Comparison of ENCODE assay signal across 8 cellular contexts in genomic region chr1:50977575-50978143, GRCh38. TPM values are rescaled to one million over a fixed set of nuclear protein-coding genes. Genes with fewer than 3 reads are reported as not detected.
DNase-seq lines count a peak whose midpoint lies in the region; ATAC-seq, FAIRE-seq and TF ChIP-seq lines count a peak whose summit lies in the region.

No MANE protein-coding gene starts in this region.

- no peaks in the 10 kb centered on the region for H3K27me3 ChIP-seq in CD8-positive, alpha-beta memory T cell (ENCODE audit: insufficient read depth, low read length, poor library complexity, severe bottlenecking)
- H3K27me3 ChIP-seq in SJSA1 (replicated peaks): no peaks in the 10 kb centered on the region

- H3K9ac ChIP-seq in kidney (ENCODE audit: low read length in 2 of 2): peak overlapping the region; percentile 71

- H3K27me3 Mint-ChIP-seq in CD8-positive, alpha-beta memory T cell: peaks cover 1 to 21% of the 10 kb centered on the region in 2 donors

- H3K9me3 ChIP-seq in CD8-positive, alpha-beta memory T cell (ENCODE audit: low read length): no peaks in the 10 kb centered on the region
- no peaks in the 10 kb centered on the region for H3K9me3 ChIP-seq in SJSA1 (replicated peaks)
- no peaks in the 10 kb centered on the region for H3K9me3 ChIP-seq in kidney (ENCODE audit: control insufficient read depth in 1 of 2, low read length in 2 of 2)

- peak overlapping the region; percentile 74 to 95 (median 87) for H3K4me3 Mint-ChIP-seq in CD8-positive, alpha-beta memory T cell
- H3K4me3 Mint-ChIP-seq in stimulated activated effector memory CD8-positive, alpha-beta T cell treated with anti-CD3 and anti-CD28 coated beads, Interleukin-12 subunit alpha, Interleukin-12 subunit beta, amount 100 ng/mL, for 72 hours: peak overlapping the region; percentile 77

- intact Hi-C loops in kidney (cut with DNase I): no loop called here

- no peaks in the 10 kb centered on the region for H3K36me3 ChIP-seq in CD8-positive, alpha-beta memory T cell (ENCODE audit: insufficient read depth, low read length)
- H3K36me3 ChIP-seq in SJSA1 (peaks cover 52% of the 10 kb centered on the region), kidney (ENCODE audit: control insufficient read depth in 1 of 2, insufficient read depth in 2 of 2, low read length in 2 of 2) (no peaks in the 10 kb centered on the region)

- ATAC-seq in GM18870 (IDR thresholded peaks at IDR 0.05; ENCODE audit: unreplicated experiment) (peak; percentile 10), HG03103 (IDR thresholded peaks at IDR 0.05; ENCODE audit: low read depth, unreplicated experiment) (peak; percentile 41)
- peak; percentile 66 for ATAC-seq in stimulated activated effector memory CD8-positive, alpha-beta T cell treated with anti-CD3 and anti-CD28 coated beads, Interleukin-12 subunit alpha, Interleukin-12 subunit beta, amount 100 ng/mL, for 72 hours

- peak overlapping the region in 6 of 8 donors; percentile 48 to 91 (median 74) for H3K27ac Mint-ChIP-seq in CD8-positive, alpha-beta memory T cell
- H3K27ac Mint-ChIP-seq in stimulated activated effector memory CD8-positive, alpha-beta T cell treated with anti-CD3 and anti-CD28 coated beads, Interleukin-12 subunit alpha, Interleukin-12 subunit beta, amount 100 ng/mL, for 72 hours: peak overlapping the region; percentile 60

- H3K36me3 Mint-ChIP-seq in CD8-positive, alpha-beta memory T cell: peaks cover 0 to 8% (median 0%) of the 10 kb centered on the region in 3 donors
- peaks cover 6% of the 10 kb centered on the region for H3K36me3 Mint-ChIP-seq in stimulated activated effector memory CD8-positive, alpha-beta T cell treated with anti-CD3 and anti-CD28 coated beads, Interleukin-12 subunit alpha, Interleukin-12 subunit beta, amount 100 ng/mL, for 72 hours

- H3K4me1 Mint-ChIP-seq in CD8-positive, alpha-beta memory T cell: peaks cover 23 to 27% (median 25%) of the 10 kb centered on the region in 3 donors
- H3K4me1 Mint-ChIP-seq in stimulated activated effector memory CD8-positive, alpha-beta T cell treated with anti-CD3 and anti-CD28 coated beads, Interleukin-12 subunit alpha, Interleukin-12 subunit beta, amount 100 ng/mL, for 72 hours: peaks cover 21% of the 10 kb centered on the region

- no peak for FAIRE-seq in kidney (lab: Jason Lieb, UNC)

- TF ChIP-seq CTCF in kidney (IDR thresholded peaks at IDR 0.05; ENCODE audit: borderline replicate concordance, extremely low read depth, insufficient read depth): no peak

- DNase-seq in CD8-positive, alpha-beta memory T cell: peak in 3 of 5 donors; percentile 21 to 49 (median 33)
- peak in 1 of 2 experiments; percentile 75 for DNase-seq in SJSA1 (ENCODE audit: low read depth in 1 of 2, low spot score in 2 of 2)
- peak; percentile 25 for DNase-seq in central memory CD4-positive, alpha-beta T cell
- DNase-seq in kidney: peak; percentile 82
- peak; percentile 17 to 60 for DNase-seq in stimulated activated effector memory CD8-positive, alpha-beta T cell treated with anti-CD3 and anti-CD28 coated beads, Interleukin-12 subunit alpha, Interleukin-12 subunit beta, amount 100 ng/mL, for 72 hours (ENCODE audit: low spot score in 2 of 2)
- no peak for DNase-seq in NCI-H187 treated with DMSO at 0.1 percent for 48 hours (lab: John Stamatoyannopoulos, UW)

- CTCF ChIA-PET in CD8-positive, alpha-beta memory T cell (lab: Charles Lee): interaction anchor here (1.7 to 3.1 kb wide), 2 partner anchors 9 to 48 kb away, joined by 4 to 21 read pairs; partner anchors contain the start of gene CDKN2C

- H3K4me1 ChIP-seq in CD8-positive, alpha-beta memory T cell (ENCODE audit: insufficient read depth, low read length): peaks cover 14% of the 10 kb centered on the region
- H3K4me1 ChIP-seq in SJSA1 (replicated peaks) (peaks cover 18% of the 10 kb centered on the region), kidney (ENCODE audit: control insufficient read depth in 1 of 2, insufficient read depth in 1 of 2, low read depth in 1 of 2, low read length in 2 of 2) (peaks cover 3 to 7% of the 10 kb centered on the region in 2 donors)

- H3K4me3 ChIP-seq in CD8-positive, alpha-beta memory T cell (ENCODE audit: low read length): peak overlapping the region; percentile 82
- peak overlapping the region; percentile 85 for H3K4me3 ChIP-seq in SJSA1
- H3K4me3 ChIP-seq in kidney (ENCODE audit: low read length in 2 of 2): peak overlapping the region; percentile 77 to 81

- no peaks in the 10 kb centered on the region for H3K9me3 Mint-ChIP-seq in CD8-positive, alpha-beta memory T cell
- H3K9me3 Mint-ChIP-seq in stimulated activated effector memory CD8-positive, alpha-beta T cell treated with anti-CD3 and anti-CD28 coated beads, Interleukin-12 subunit alpha, Interleukin-12 subunit beta, amount 100 ng/mL, for 72 hours: no peaks in the 10 kb centered on the region

- POLR2A ChIA-PET in CD8-positive, alpha-beta memory T cell (lab: Charles Lee): interaction anchor here (0.5 to 3.8 kb wide), 3 partner anchors 9 to 306 kb away, joined by 3 to 24 read pairs (median 5); partner anchors contain the start of genes CDKN2C and FAF1

- H3K27ac ChIP-seq in CD8-positive, alpha-beta memory T cell (ENCODE audit: low read depth, low read length): peak overlapping the region; percentile 73
- H3K27ac ChIP-seq in SJSA1: peak overlapping the region; percentile 99
- H3K27ac ChIP-seq in kidney (ENCODE audit: low read depth in 2 of 2, low read length in 2 of 2): peak overlapping the region; percentile 87 to 92

RNA-seq across cellular contexts. Expression of gene CDKN2C, which starts 7.6 kb away (rescaled TPM):
- total RNA-seq in CD8-positive, alpha-beta memory T cell: 1 to 10 TPM; 6.5 to 6.6 TPM
- 9.9 TPM for polyA plus RNA-seq in CD8-positive, alpha-beta memory T cell
- total RNA-seq in SJSA1 (2014; rRNA removed; shearing (Covaris generic)): 222 and 225 TPM in 2 replicates
- total RNA-seq in kidney: 12.5 TPM
- 16.6 TPM for polyA plus RNA-seq in kidney (ENCODE audit: insufficient read depth, low read depth, low replicate concordance)

RNA-seq across cellular contexts. Expression of gene FAF1, which starts 17.6 kb away (rescaled TPM):
- total RNA-seq in CD8-positive, alpha-beta memory T cell: 10 to 100 TPM; 78.2 to 87.1 TPM
- 66.4 TPM for polyA plus RNA-seq in CD8-positive, alpha-beta memory T cell
- 81.7 and 96.3 TPM in 2 replicates for total RNA-seq in SJSA1 (2014; rRNA removed; shearing (Covaris generic))
- total RNA-seq in kidney: 72.8 TPM
- polyA plus RNA-seq in kidney (ENCODE audit: insufficient read depth, low read depth, low replicate concordance): 50.1 TPM

Comparison
In these comparisons a context has a peak if more than half of its experiments do, and no peak if none do; other contexts are left out.
1. ATAC-seq: peak in every context shown above with its lines; median percentile 66 in stimulated activated effector memory CD8-positive, alpha-beta T cell treated with anti-CD3 and anti-CD28 coated beads, Interleukin-12 subunit alpha, Interleukin-12 subunit beta, amount 100 ng/mL, for 72 hours; 41 in HG03103; 10 in GM18870.
2. RNA of gene CDKN2C, which starts 7.6 kb away (total RNA-seq): 222 to 225 TPM in SJSA1; 12.5 TPM in kidney (single experiment) and 6.5 to 6.6 TPM in CD8-positive, alpha-beta memory T cell; every median in the first group is over 10 times any median in the second.
3. Peak in every context shown above with its lines, with median percentiles within 50 percentile points of each other: H3K27ac ChIP-seq and H3K4me3 ChIP-seq.